ENCODE assay signal across 15 cellular contexts in genomic region chr2:9765611-9766531, GRCh38.
A peak's percentile ranks its signal among the peaks of the same experiment; 100 is the strongest.
DNase-seq lines count a peak whose midpoint lies in the region; ATAC-seq and TF ChIP-seq lines count a peak whose summit lies in the region.
"Had no signal": no experiment of that assay in that cellular context is flagged by ENCODE, and none has a peak within 500 bp of the region (broad histone marks: within the 10 kb centered on the region; RNA-seq: fewer than 3 reads in every experiment).

No MANE protein-coding gene starts in this region.

- H3K4me3 Mint-ChIP-seq in H9 (no peak overlapping the region), WTC11 (no peak overlapping the region)
- H3K4me3 Mint-ChIP-seq: CD4-positive, CD25-positive, alpha-beta regulatory T cell had no signal

- H4K20me1 ChIP-seq in H9 (ENCODE audit: control insufficient read depth, insufficient read depth, insufficient read length): no peaks in the 10 kb centered on the region

- H2BK20ac ChIP-seq in H9 (ENCODE audit: low read depth, low read length, poor library complexity, severe bottlenecking): no peak overlapping the region

- no peak overlapping the region for H2BK120ac ChIP-seq in H9 (ENCODE audit: low read depth, low read length, poor library complexity, severe bottlenecking)

- no peaks in the 10 kb centered on the region for H3K79me2 ChIP-seq in H9 (ENCODE audit: insufficient read depth, low read length)

- H3K14ac ChIP-seq in H9 (ENCODE audit: insufficient read depth, low read length): no peak overlapping the region

- H3K9me3 Mint-ChIP-seq in H9: no peaks in the 10 kb centered on the region; a peak in 1 of 5 replicates
- no peaks in the 10 kb centered on the region for H3K9me3 Mint-ChIP-seq in WTC11
- H3K9me3 Mint-ChIP-seq: activated T-helper 2 cell treated with anti-CD3 and anti-CD28 coated beads, Interferon-gamma antibody, Interleukin-2, Interleukin-4, amounts not matched to agents 10 μg/mL and 5 μg/mL and 100 μg/mL, durations not matched to agents 14 hours and 24 hours and 36 hours; CD4-positive, CD25-positive, alpha-beta regulatory T cell had no signal

- DNase-seq in H9 (peak; percentile 42), WTC11 (ENCODE audit: low spot score) (no peak), foreskin keratinocyte (no peak), retinal pigment epithelial cell (ENCODE audit: low read depth) (no peak), NCI-H226 (no peak), MV-4-11 (lab: John Stamatoyannopoulos, UW) (no peak), NCI-H510A treated with DMSO at 0.1 percent for 48 hours (lab: John Stamatoyannopoulos, UW) (no peak)
- DNase-seq: activated CD4-positive, alpha-beta T cell treated with anti-CD3 and anti-CD28 coated beads, Interleukin-2, amount 50 U/mL, for 48 hours; aorta; CD4-positive, CD25-positive, alpha-beta regulatory T cell; effector CD8-positive, alpha-beta T cell; NCI-H146; NCI-H82; stimulated activated naive CD4-positive, alpha-beta T cell had no signal

- POLR2A ChIA-PET in WTC11 (lab: Charles Lee): interaction anchor here (1.2 kb wide), 1 partner anchor 135 kb away, joined by 5 read pairs; the partner anchor contains the start of gene YWHAQ

- H3K4ac ChIP-seq in H9 (ENCODE audit: low read depth, low read length): no peak overlapping the region

- no peak overlapping the region for H3K9ac ChIP-seq in H9 (ENCODE audit: extremely low read depth, insufficient read length, low read length)

- no peak overlapping the region for H4K8ac ChIP-seq in H9 (replicated peaks; ENCODE audit: insufficient read length, low read depth, low read length)

- H3K4me3 ChIP-seq in retinal pigment epithelial cell (ENCODE audit: low read length): no peak overlapping the region

- H2AFZ ChIP-seq in H9 (ENCODE audit: low read length): no peak overlapping the region

- H3K36me3 Mint-ChIP-seq in H9 (ENCODE audit: insufficient read depth in 1 of 3, low read depth in 3 of 3): no peaks in the 10 kb centered on the region
- no peaks in the 10 kb centered on the region for H3K36me3 Mint-ChIP-seq in WTC11
- H3K36me3 Mint-ChIP-seq: CD4-positive, CD25-positive, alpha-beta regulatory T cell had no signal

- no peaks in the 10 kb centered on the region for H3K27me3 ChIP-seq in H9 (ENCODE audit: insufficient read depth, low read length)
- H3K27me3 ChIP-seq in foreskin keratinocyte: no peaks in the 10 kb centered on the region

- no peak overlapping the region for H3K56ac ChIP-seq in H9 (ENCODE audit: insufficient read length, low read depth, low read length)

- H3K27me3 Mint-ChIP-seq in H9 (ENCODE audit: low read depth): peaks cover 13% of the 10 kb centered on the region
- H3K27me3 Mint-ChIP-seq in WTC11 (ENCODE audit: low read depth): no peaks in the 10 kb centered on the region
- H3K27me3 Mint-ChIP-seq: CD4-positive, CD25-positive, alpha-beta regulatory T cell had no signal

- no peak overlapping the region for H3T11ph ChIP-seq in H9 (ENCODE audit: low read length)

- peaks cover 3% of the 10 kb centered on the region for H3K4me1 ChIP-seq in H9 (ENCODE audit: insufficient read depth, low read length)
- H3K4me1 ChIP-seq in foreskin keratinocyte: peaks cover 9% of the 10 kb centered on the region

- H2BK5ac ChIP-seq in H9 (ENCODE audit: insufficient read length, low read length): no peak overlapping the region

- H2AK5ac ChIP-seq in H9 (ENCODE audit: insufficient read length, low read length): no peak overlapping the region

- H4K5ac ChIP-seq in H9 (ENCODE audit: insufficient read length, low read depth, low read length): no peak overlapping the region

- H3K27ac ChIP-seq in H9 (ENCODE audit: insufficient read length, low read depth, low read length): no peak overlapping the region
- no peak overlapping the region for H3K27ac ChIP-seq in foreskin keratinocyte

- no peaks in the 10 kb centered on the region for H3K9me3 ChIP-seq in H9 (ENCODE audit: control insufficient read depth, low read depth, low read length)

- H3K18ac ChIP-seq in H9 (ENCODE audit: insufficient read length, low read depth, low read length): no peak overlapping the region

- ATAC-seq in WTC11 (no peak), foreskin keratinocyte (peak; percentile 49)

- TF ChIP-seq CTCF in H9 (conservative IDR thresholded peaks at IDR 0.05) (peak; percentile 46), WTC11 (IDR thresholded peaks at IDR 0.05) (no peak), foreskin keratinocyte (conservative IDR thresholded peaks at IDR 0.05) (no peak), retinal pigment epithelial cell (conservative IDR thresholded peaks at IDR 0.05; ENCODE audit: low read depth, low read length) (peak; percentile 24)

- no peaks in the 10 kb centered on the region for H3K23me2 ChIP-seq in H9 (ENCODE audit: insufficient read length, low read depth, low read length, poor library complexity, severe bottlenecking)

- H3K4me2 ChIP-seq in H9 (ENCODE audit: insufficient read depth, insufficient read length, low read length): no peak overlapping the region

- H4K91ac ChIP-seq in H9 (ENCODE audit: insufficient read length, low read depth, low read length): no peak overlapping the region

- H2BK12ac ChIP-seq in H9 (ENCODE audit: insufficient read length, low read depth, low read length): no peak overlapping the region

- H3K27ac Mint-ChIP-seq in H9 (no peak overlapping the region), WTC11 (no peak overlapping the region)
- H3K27ac Mint-ChIP-seq: activated T-helper 2 cell treated with anti-CD3 and anti-CD28 coated beads, Interferon-gamma antibody, Interleukin-2, Interleukin-4, amounts not matched to agents 10 μg/mL and 5 μg/mL and 100 μg/mL, durations not matched to agents 14 hours and 24 hours and 36 hours had no signal

- peaks cover 33 to 52% of the 10 kb centered on the region in 2 experiments for H3K4me1 Mint-ChIP-seq in H9
- peaks cover 38% of the 10 kb centered on the region for H3K4me1 Mint-ChIP-seq in WTC11

- no peaks in the 10 kb centered on the region for H3K79me1 ChIP-seq in H9 (ENCODE audit: insufficient read depth, low read depth, low read length, poor library complexity, severe bottlenecking)

- no peak overlapping the region for H2BK15ac ChIP-seq in H9 (ENCODE audit: low read depth, low read length)

- no CpG with 5 or more reads among the region's 18 CpGs for WGBS in H9 (ENCODE audit: extremely low coverage, insufficient read length, low lambda C conversion rate)

- CTCF ChIA-PET in WTC11 (lab: Charles Lee): interaction anchor here (0.8 to 1.0 kb wide), 4 partner anchors 8 to 292 kb away, joined by 3 to 5 read pairs (median 4); no protein-coding TSS in a partner anchor

- no peak overlapping the region for H3K23ac ChIP-seq in H9 (ENCODE audit: insufficient read length, low read depth, low read length)

TF ChIP-seq in WTC11, 78 proteins besides CTCF, POLR2A, EP300 and RAD21 (continues in another document):
- no peak for TF ChIP-seq STAT6 (CRISPR knock-in tag; conservative IDR thresholded peaks at IDR 0.05; ENCODE audit: low read depth)
- TF ChIP-seq AFF4 (CRISPR knock-in tag; IDR thresholded peaks at IDR 0.05; ENCODE audit: borderline replicate concordance): no peak

Comparison
In these comparisons a context has a peak if more than half of its experiments do, and no peak if none do; other contexts are left out.
1. CTCF ChIP-seq: peak in H9 (single experiment) and retinal pigment epithelial cell (single experiment); none in WTC11 (single experiment) and foreskin keratinocyte (single experiment).